Comparison of ENCODE assay signal across 1 cellular context in genomic region chr19:45402469-45403070, GRCh38.
TF ChIP-seq lines count a peak whose summit lies in the region.

No MANE protein-coding gene starts in this region.

TF ChIP-seq in HEK293, 187 proteins besides CTCF, POLR2A, EP300 and RAD21 (continued from another document and continues in another):
- TF ChIP-seq ZNF398 (tag by site-specific recombination; IDR thresholded peaks at IDR 0.05), result no peak
- no peak for TF ChIP-seq ZNF645 (tag by site-specific recombination; IDR thresholded peaks at IDR 0.05)
- no peak for TF ChIP-seq ZNF513 (tag by site-specific recombination; IDR thresholded peaks at IDR 0.05)
- TF ChIP-seq ZNF48 (tag by site-specific recombination; IDR thresholded peaks at IDR 0.05), result no peak
- no peak for TF ChIP-seq ZNF350 (tag by site-specific recombination; IDR thresholded peaks at IDR 0.05)
- TF ChIP-seq HOXA7 (CRISPR knock-in tag; IDR thresholded peaks at IDR 0.05; ENCODE audit: borderline replicate concordance), result no peak
- TF ChIP-seq ZNF707 (tag by site-specific recombination; IDR thresholded peaks at IDR 0.05), result no peak
- no peak for TF ChIP-seq ZNF114 (tag by site-specific recombination; IDR thresholded peaks at IDR 0.05)
- peak; percentile 43; the same call in 1 of the 2 replicates for TF ChIP-seq ZXDB (tag by site-specific recombination; IDR thresholded peaks at IDR 0.05)
- no peak for TF ChIP-seq ZNF585B (tag by site-specific recombination; IDR thresholded peaks at IDR 0.05)
- no peak for TF ChIP-seq HOXC10 (CRISPR knock-in tag; IDR thresholded peaks at IDR 0.05)
- no peak for TF ChIP-seq ZBTB49 (tag by site-specific recombination; IDR thresholded peaks at IDR 0.05; ENCODE audit: low read depth)
- no peak for TF ChIP-seq ZNF184 (tag by site-specific recombination; IDR thresholded peaks at IDR 0.05)
- no peak for TF ChIP-seq ZNF341 (tag by site-specific recombination; IDR thresholded peaks at IDR 0.05; ENCODE audit: low read depth)
- no peak for TF ChIP-seq ZNF16 (tag by site-specific recombination; IDR thresholded peaks at IDR 0.05; ENCODE audit: low read depth)
- TF ChIP-seq ZBTB6 (tag by site-specific recombination; IDR thresholded peaks at IDR 0.05), result peak; percentile 71; the same call in 1 of the 2 replicates
- TF ChIP-seq ZNF174 (tag by site-specific recombination; IDR thresholded peaks at IDR 0.05), result no peak
- TF ChIP-seq INSM2 (tag by site-specific recombination; IDR thresholded peaks at IDR 0.05), result no peak
- no peak for TF ChIP-seq ZNF132 (tag by site-specific recombination; IDR thresholded peaks at IDR 0.05; ENCODE audit: borderline replicate concordance)
- no peak for TF ChIP-seq ZNF560 (tag by site-specific recombination; IDR thresholded peaks at IDR 0.05; ENCODE audit: borderline replicate concordance)
- no peak for TF ChIP-seq ZSCAN4 (tag by site-specific recombination; IDR thresholded peaks at IDR 0.05)
- no peak for TF ChIP-seq ZNF354C (tag by site-specific recombination; IDR thresholded peaks at IDR 0.05; ENCODE audit: borderline replicate concordance, low read depth)
- no peak for TF ChIP-seq ZNF791 (tag by site-specific recombination; IDR thresholded peaks at IDR 0.05)
- no peak for TF ChIP-seq GLI2 (tag by site-specific recombination; IDR thresholded peaks at IDR 0.05; ENCODE audit: borderline replicate concordance, low read depth)
- TF ChIP-seq ZBTB48 (tag by site-specific recombination; IDR thresholded peaks at IDR 0.05), result peak; percentile 77
- no peak for TF ChIP-seq PBX3 (CRISPR knock-in tag; IDR thresholded peaks at IDR 0.05)
- TF ChIP-seq ZIC2 (tag by site-specific recombination; IDR thresholded peaks at IDR 0.05), result peak; percentile 64
- TF ChIP-seq TSHZ1 (tag by site-specific recombination; IDR thresholded peaks at IDR 0.05; ENCODE audit: borderline replicate concordance), result no peak
- no peak for TF ChIP-seq ZNF518A (tag by site-specific recombination; conservative IDR thresholded peaks at IDR 0.05; ENCODE audit: low read depth)
- TF ChIP-seq OSR2 (tag by site-specific recombination; IDR thresholded peaks at IDR 0.05), result no peak
- TF ChIP-seq ZNF248 (tag by site-specific recombination; IDR thresholded peaks at IDR 0.05), result no peak
- no peak for TF ChIP-seq WT1 (tag by site-specific recombination; IDR thresholded peaks at IDR 0.05)
- no peak for TF ChIP-seq ZNF549 (tag by site-specific recombination; IDR thresholded peaks at IDR 0.05)
- TF ChIP-seq ZNF175 (tag by site-specific recombination; IDR thresholded peaks at IDR 0.05), result no peak
- no peak for TF ChIP-seq ZNF704 (tag by site-specific recombination; IDR thresholded peaks at IDR 0.05)
